ENCODE assay signal across 13 cellular contexts in the genomic region with DNA sequence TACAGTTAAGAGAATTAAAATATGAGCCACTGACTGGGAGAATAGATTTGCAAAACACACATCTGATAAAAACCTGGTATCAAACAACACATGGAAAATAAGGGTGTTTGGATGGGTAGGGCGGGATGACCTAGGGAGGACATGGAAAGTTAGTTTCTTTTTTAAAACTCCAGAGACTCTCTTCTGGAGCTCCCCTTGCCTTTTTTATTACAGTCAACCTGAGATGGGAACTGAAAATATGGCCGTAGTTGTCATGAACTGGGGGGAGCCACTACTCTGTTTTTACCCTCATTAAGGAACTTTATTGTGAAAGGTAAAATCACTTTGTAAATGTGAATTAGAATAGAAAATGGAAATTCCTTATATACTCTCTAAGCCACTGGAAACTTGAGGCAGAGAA.
DNase-seq lines count a peak whose midpoint lies in the region; ATAC-seq lines count a peak whose summit lies in the region.
"Had no signal": no experiment of that assay in that cellular context is flagged by ENCODE, and none has a peak within 500 bp of the region (broad histone marks: within the 10 kb centered on the region; RNA-seq: fewer than 3 reads in every experiment).

No MANE protein-coding gene starts in this region.

- H3K9me3 Mint-ChIP-seq in memory B cell, result peaks cover 9% of the 10 kb centered on the region

- no peak overlapping the region for H3K4me3 Mint-ChIP-seq in memory B cell
- H3K4me3 Mint-ChIP-seq: activated T-cell treated with anti-CD3 and anti-CD28 coated beads, Interleukin-2, amount 50 U/mL, for 72 hours; brain had no signal

- H3K36me3 Mint-ChIP-seq in memory B cell, result peaks cover 20% of the 10 kb centered on the region

- peaks cover 3% of the 10 kb centered on the region for H3K27me3 Mint-ChIP-seq in memory B cell

- ATAC-seq in GM18870 (IDR thresholded peaks at IDR 0.05; ENCODE audit: unreplicated experiment), result peak; percentile 36
- peak; percentile 45 for ATAC-seq in GM21576 (IDR thresholded peaks at IDR 0.05; ENCODE audit: unreplicated experiment)
- ATAC-seq in HG03175 (IDR thresholded peaks at IDR 0.05; ENCODE audit: unreplicated experiment), result peak; percentile 48
- no peak for ATAC-seq in memory B cell (ENCODE audit: low read depth)
- ATAC-seq: lower lobe of right lung had no signal

- H3K27ac Mint-ChIP-seq in memory B cell, result peak overlapping the region; percentile 45
- H3K27ac Mint-ChIP-seq: activated T-cell treated with anti-CD3 and anti-CD28 coated beads, Interleukin-2, amount 50 U/mL, for 72 hours had no signal

- peaks cover 10% of the 10 kb centered on the region for H3K4me1 Mint-ChIP-seq in memory B cell

- DNase-seq in memory B cell (ENCODE audit: low spot score in 2 of 2) (no peak), activated gamma-delta T cell (lab: John Stamatoyannopoulos, UW) (no peak), NOMO-1 (lab: John Stamatoyannopoulos, UW; ENCODE audit: unreplicated experiment in 2 of 2) (no peak), MV-4-11 (lab: John Stamatoyannopoulos, UW) (no peak), NCI-H2081 treated with DMSO at 0.1 percent for 48 hours (lab: John Stamatoyannopoulos, UW) (no peak)
- DNase-seq: activated T-cell treated with anti-CD3 and anti-CD28 coated beads, Interleukin-2, amount 50 U/mL, for 72 hours; GM23248; lower lobe of right lung; SHP77 treated with DMSO at 0.1 percent for 48 hours had no signal
